31 cellular contexts compared by ENCODE assay signal in genomic region chr14:49489341-49489740, GRCh38.
"Had no signal": no experiment of that assay in that cellular context is flagged by ENCODE, and none has a peak within 500 bp of the region (broad histone marks: within the 10 kb centered on the region; RNA-seq: fewer than 3 reads in every experiment).

No MANE protein-coding gene starts in this region.

- H3K27me3 Mint-ChIP-seq: activated CD8-positive, alpha-beta T cell treated with anti-CD3 and anti-CD28 coated beads for 36 hours; activated naive CD8-positive, alpha-beta T cell; activated naive CD8-positive, alpha-beta T cell treated with anti-CD3 and anti-CD28 coated beads, Interleukin-2, amount 50 U/mL, for 24 hours; activated T-cell treated with anti-CD3 and anti-CD28 coated beads, Interleukin-2, amount 50 U/mL, for 24 hours; brain had no signal

- H3K27ac Mint-ChIP-seq: activated B cell treated with CpG ODN at 0.5 μM for 24 hours; activated CD4-positive, alpha-beta memory T cell treated with anti-CD3 and anti-CD28 coated beads for 36 hours; activated CD4-positive, alpha-beta T cell treated with anti-CD3 and anti-CD28 coated beads, Interleukin-2, amount 10 ng/mL, durations not matched to agents 24 days and 14 days; activated CD8-positive, alpha-beta T cell treated with anti-CD3 and anti-CD28 coated beads for 36 hours; activated naive CD4-positive, alpha-beta T cell treated with anti-CD3 and anti-CD28 coated beads, Interleukin-2, amount 10 ng/mL, durations not matched to agents 7 days and 5 days; activated naive CD4-positive, alpha-beta T cell treated with anti-CD3 and anti-CD28 coated beads, Interleukin-2, amount 50 U/mL, for 24 hours; activated naive CD8-positive, alpha-beta T cell; activated naive CD8-positive, alpha-beta T cell treated with anti-CD3 and anti-CD28 coated beads, Interleukin-2, amount 10 ng/mL, durations not matched to agents 7 days and 5 days; activated naive CD8-positive, alpha-beta T cell treated with anti-CD3 and anti-CD28 coated beads, Interleukin-2, amount 50 U/mL, for 24 hours; activated T-cell treated with anti-CD3 and anti-CD28 coated beads, Interleukin-2, amount 50 U/mL, for 24 hours; activated T-helper 2 cell treated with anti-CD3 and anti-CD28 coated beads, Interferon-gamma antibody, Interleukin-2, Interleukin-4, amounts not matched to agents 10 μg/mL and 5 μg/mL and 100 μg/mL, durations not matched to agents 14 hours and 24 hours and 36 hours; brain; T-helper 2 cell treated with Interferon-gamma antibody and Interleukin-4, amounts not matched to agents 5 μg/mL and 100 μg/mL, for 36 hours had no signal

- H3K4me1 Mint-ChIP-seq: activated B cell treated with CpG ODN at 0.5 μM for 24 hours; activated CD4-positive, alpha-beta T cell treated with anti-CD3 and anti-CD28 coated beads, Interleukin-2, amount 10 ng/mL, durations not matched to agents 24 days and 14 days; activated naive CD4-positive, alpha-beta T cell treated with anti-CD3 and anti-CD28 coated beads, Interleukin-2, amount 10 ng/mL, durations not matched to agents 7 days and 5 days; activated naive CD4-positive, alpha-beta T cell treated with anti-CD3 and anti-CD28 coated beads, Interleukin-2, amount 50 U/mL, for 24 hours; activated naive CD8-positive, alpha-beta T cell treated with anti-CD3 and anti-CD28 coated beads, Interleukin-2, amount 10 ng/mL, durations not matched to agents 7 days and 5 days; activated naive CD8-positive, alpha-beta T cell treated with anti-CD3 and anti-CD28 coated beads, Interleukin-2, amount 50 U/mL, for 24 hours; central memory CD8-positive, alpha-beta T cell had no signal

- H3K4me1 ChIP-seq: ascending aorta had no signal

- H3K9me3 Mint-ChIP-seq: activated B cell treated with CpG ODN at 0.5 μM for 24 hours; activated CD4-positive, alpha-beta memory T cell treated with anti-CD3 and anti-CD28 coated beads for 36 hours; activated CD4-positive, alpha-beta T cell treated with anti-CD3 and anti-CD28 coated beads, Interleukin-2, amount 10 ng/mL, durations not matched to agents 24 days and 14 days; activated CD8-positive, alpha-beta T cell treated with anti-CD3 and anti-CD28 coated beads for 36 hours; activated naive CD4-positive, alpha-beta T cell treated with anti-CD3 and anti-CD28 coated beads, Interleukin-2, amount 10 ng/mL, durations not matched to agents 7 days and 5 days; activated naive CD4-positive, alpha-beta T cell treated with anti-CD3 and anti-CD28 coated beads, Interleukin-2, amount 50 U/mL, for 24 hours; activated naive CD8-positive, alpha-beta T cell treated with anti-CD3 and anti-CD28 coated beads, Interleukin-2, amount 10 ng/mL, durations not matched to agents 7 days and 5 days; activated naive CD8-positive, alpha-beta T cell treated with anti-CD3 and anti-CD28 coated beads, Interleukin-2, amount 50 U/mL, for 24 hours; activated T-cell treated with anti-CD3 and anti-CD28 coated beads, Interleukin-2, amount 50 U/mL, for 24 hours; activated T-helper 2 cell treated with anti-CD3 and anti-CD28 coated beads, Interferon-gamma antibody, Interleukin-2, Interleukin-4, amounts not matched to agents 10 μg/mL and 5 μg/mL and 100 μg/mL, durations not matched to agents 14 hours and 24 hours and 36 hours; central memory CD8-positive, alpha-beta T cell; T-helper 2 cell treated with Interferon-gamma antibody and Interleukin-4, amounts not matched to agents 5 μg/mL and 100 μg/mL, for 36 hours had no signal

- ATAC-seq: activated CD8-positive, alpha-beta T cell treated with anti-CD3 and anti-CD28 coated beads for 36 hours; activated naive CD8-positive, alpha-beta T cell treated with anti-CD3 and anti-CD28 coated beads, Interleukin-2, amount 50 U/mL, for 24 hours had no signal

- H3K27me3 ChIP-seq: ascending aorta, cardiac muscle cell had no signal

- H3K9me3 ChIP-seq: ascending aorta had no signal

- H3K4me3 ChIP-seq: ascending aorta, cardiac muscle cell had no signal

- DNase-seq: activated B cell treated with CpG ODN at 0.5 μM for 24 hours; activated CD4-positive, alpha-beta memory T cell treated with anti-CD3 and anti-CD28 coated beads for 36 hours; activated CD4-positive, alpha-beta T cell treated with anti-CD3 and anti-CD28 coated beads for 4 hours; activated CD4-positive, alpha-beta T cell treated with anti-CD3 and anti-CD28 coated beads, Interleukin-2, amount 10 ng/mL, durations not matched to agents 24 days and 14 days; activated CD4-positive, alpha-beta T cell treated with anti-CD3 and anti-CD28 coated beads, Interleukin-2, amount 50 U/mL, for 1 hour; activated CD4-positive, alpha-beta T cell treated with anti-CD3 and anti-CD28 coated beads, Interleukin-2, amount 50 U/mL, for 4 hours; activated CD4-positive, CD25-positive, alpha-beta regulatory T cell treated with anti-CD3 and anti-CD28 coated beads, Interleukin-2, amount 50 U/mL, for 72 hours; activated CD8-positive, alpha-beta memory T cell treated with anti-CD3 and anti-CD28 coated beads, Interleukin-2, amount 50 U/mL, for 48 hours; activated CD8-positive, alpha-beta T cell treated with anti-CD3 and anti-CD28 coated beads for 36 hours; activated effector memory CD4-positive, alpha-beta T cell treated with Interleukin-2 at 50 U/mL for 16 hours; activated gamma-delta T cell; activated naive CD4-positive, alpha-beta T cell treated with anti-CD3 and anti-CD28 coated beads, Interleukin-2, amount 10 ng/mL, durations not matched to agents 7 days and 5 days; activated naive CD4-positive, alpha-beta T cell treated with Interleukin-2 at 50 U/mL for 16 hours; activated naive CD8-positive, alpha-beta T cell treated with anti-CD3 and anti-CD28 coated beads, Interleukin-2, amount 10 ng/mL, durations not matched to agents 7 days and 5 days; activated naive CD8-positive, alpha-beta T cell treated with anti-CD3 and anti-CD28 coated beads, Interleukin-2, amount 50 U/mL, for 24 hours; activated T-cell treated with anti-CD3 and anti-CD28 coated beads, Interleukin-2, amount 50 U/mL, for 24 hours; activated T-cell treated with anti-CD3 and anti-CD28 coated beads, Interleukin-2, amount 50 U/mL, for 48 hours; amygdala; anterior cingulate cortex; caudate nucleus; cerebellar nuclear complex; T-helper 2 cell; T-helper 9 cell had no signal

- H3K4me3 Mint-ChIP-seq: activated B cell treated with CpG ODN at 0.5 μM for 24 hours; activated CD4-positive, alpha-beta memory T cell treated with anti-CD3 and anti-CD28 coated beads for 36 hours; activated CD4-positive, alpha-beta T cell treated with anti-CD3 and anti-CD28 coated beads, Interleukin-2, amount 10 ng/mL, durations not matched to agents 24 days and 14 days; activated CD8-positive, alpha-beta T cell treated with anti-CD3 and anti-CD28 coated beads for 36 hours; activated naive CD4-positive, alpha-beta T cell treated with anti-CD3 and anti-CD28 coated beads, Interleukin-2, amount 10 ng/mL, durations not matched to agents 7 days and 5 days; activated naive CD4-positive, alpha-beta T cell treated with anti-CD3 and anti-CD28 coated beads, Interleukin-2, amount 50 U/mL, for 24 hours; activated naive CD8-positive, alpha-beta T cell; activated naive CD8-positive, alpha-beta T cell treated with anti-CD3 and anti-CD28 coated beads, Interleukin-2, amount 10 ng/mL, durations not matched to agents 7 days and 5 days; activated naive CD8-positive, alpha-beta T cell treated with anti-CD3 and anti-CD28 coated beads, Interleukin-2, amount 50 U/mL, for 24 hours; activated T-cell treated with anti-CD3 and anti-CD28 coated beads, Interleukin-2, amount 50 U/mL, for 24 hours; brain; central memory CD8-positive, alpha-beta T cell; T-helper 2 cell treated with Interferon-gamma antibody and Interleukin-4, amounts not matched to agents 5 μg/mL and 100 μg/mL, for 36 hours had no signal

- H3K36me3 ChIP-seq: ascending aorta, cardiac muscle cell had no signal

- H3K36me3 Mint-ChIP-seq: activated CD4-positive, alpha-beta memory T cell treated with anti-CD3 and anti-CD28 coated beads for 36 hours; activated naive CD4-positive, alpha-beta T cell treated with anti-CD3 and anti-CD28 coated beads, Interleukin-2, amount 10 ng/mL, durations not matched to agents 7 days and 5 days; activated naive CD4-positive, alpha-beta T cell treated with anti-CD3 and anti-CD28 coated beads, Interleukin-2, amount 50 U/mL, for 24 hours; activated naive CD8-positive, alpha-beta T cell; activated naive CD8-positive, alpha-beta T cell treated with anti-CD3 and anti-CD28 coated beads, Interleukin-2, amount 10 ng/mL, durations not matched to agents 7 days and 5 days; brain had no signal
